Comparison of ENCODE assay signal across 1 cellular context in the genomic region with DNA sequence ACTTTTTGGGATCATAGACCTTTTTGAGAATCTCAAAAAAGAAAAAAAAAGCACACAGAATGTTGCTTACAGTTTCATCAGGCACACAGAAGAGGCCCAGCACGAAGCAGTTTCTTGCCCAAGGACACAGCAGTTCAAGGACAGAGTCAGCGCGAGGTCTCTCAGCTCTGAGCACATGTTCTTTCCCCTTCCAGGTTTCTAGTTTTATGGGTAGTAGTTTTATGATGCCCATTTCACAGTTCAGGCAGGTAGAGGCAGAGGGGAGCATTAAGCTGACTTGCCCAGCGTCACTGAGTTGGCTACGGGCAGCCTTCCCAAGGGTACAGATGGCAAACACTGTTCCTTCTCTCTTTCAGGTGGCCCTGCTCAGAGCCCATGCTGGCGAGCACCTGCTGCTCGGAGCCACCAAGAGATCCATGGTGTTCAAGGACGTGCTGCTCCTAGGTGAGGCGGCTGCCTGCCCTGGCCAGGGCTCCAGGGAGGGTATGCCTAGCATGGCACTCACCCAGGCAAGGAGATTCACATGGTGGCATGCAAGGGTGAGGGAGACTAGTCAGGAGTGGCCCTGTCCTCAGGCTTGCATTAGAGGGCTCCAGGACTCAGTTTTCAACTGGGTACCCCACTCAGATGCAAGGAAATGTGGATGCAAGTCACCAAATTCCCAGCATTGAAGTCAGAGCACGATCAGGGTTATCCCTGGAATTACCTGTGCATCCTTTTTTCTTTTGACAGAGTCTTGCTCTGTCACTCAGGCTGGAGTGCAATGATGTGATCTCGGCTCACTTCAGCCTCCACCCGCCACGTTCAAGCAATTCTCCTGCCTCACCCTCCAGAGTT.
A peak's percentile ranks its signal among the peaks of the same experiment; 100 is the strongest.
TF ChIP-seq lines count a peak whose summit lies in the region.

No MANE protein-coding gene starts in this region.

TF ChIP-seq in HepG2, 621 proteins besides CTCF, POLR2A, EP300 and RAD21 (continued from another document and continues in another):
- TF ChIP-seq FOXO1 (CRISPR knock-in tag; IDR thresholded peaks at IDR 0.05) (peak; percentile 18; the same call in 1 of the 2 replicates), RFX1 (IDR thresholded peaks at IDR 0.05) (no peak), ZSCAN25 (CRISPR knock-in tag; IDR thresholded peaks at IDR 0.05) (no peak), ZMYM2 (CRISPR knock-in tag; IDR thresholded peaks at IDR 0.05) (peak; percentile 66; the same call in 1 of the 2 replicates), CENPBD1 (CRISPR knock-in tag; IDR thresholded peaks at IDR 0.05; ENCODE audit: borderline replicate concordance, low read depth) (no peak), TBX2 (CRISPR knock-in tag; IDR thresholded peaks at IDR 0.05; ENCODE audit: borderline replicate concordance) (peak; percentile 84), YEATS4 (CRISPR knock-in tag; IDR thresholded peaks at IDR 0.05; ENCODE audit: borderline replicate concordance) (peak; percentile 64; the same call in 1 of the 2 replicates), PLSCR1 (CRISPR knock-in tag; IDR thresholded peaks at IDR 0.05; ENCODE audit: borderline replicate concordance) (no peak), GABPB1 (CRISPR knock-in tag; IDR thresholded peaks at IDR 0.05) (peak; percentile 52; the same call in 1 of the 2 replicates), CREM (IDR thresholded peaks at IDR 0.05) (no peak), CREM (CRISPR knock-in tag; IDR thresholded peaks at IDR 0.05) (no peak), ZNF12 (CRISPR knock-in tag; IDR thresholded peaks at IDR 0.05) (no peak), HOXA5 (CRISPR knock-in tag; IDR thresholded peaks at IDR 0.05) (peak; percentile 74; the same call in 1 of the 2 replicates), THAP8 (CRISPR knock-in tag; IDR thresholded peaks at IDR 0.05; ENCODE audit: borderline replicate concordance) (0 out of 2 replicates have a peak, but pooled peaks have one; percentile 35), CCAR2 (optimal IDR thresholded peaks at IDR 0.05; ENCODE audit: low read depth, low read length) (peak; percentile 15), ZNF598 (CRISPR knock-in tag; IDR thresholded peaks at IDR 0.05; ENCODE audit: borderline replicate concordance) (no peak), ZBTB46 (CRISPR knock-in tag; IDR thresholded peaks at IDR 0.05; ENCODE audit: borderline replicate concordance) (no peak), HOXA9 (CRISPR knock-in tag; IDR thresholded peaks at IDR 0.05; ENCODE audit: borderline replicate concordance) (no peak), GZF1 (CRISPR knock-in tag; IDR thresholded peaks at IDR 0.05) (peak; percentile 70; the same call in 1 of the 2 replicates), USF2 (IDR thresholded peaks at IDR 0.05; ENCODE audit: low read depth, low read length) (no peak), USF2 (CRISPR knock-in tag; IDR thresholded peaks at IDR 0.05; ENCODE audit: borderline replicate concordance) (peak; percentile 51; the same call in 1 of the 2 replicates), ZNF230 (CRISPR knock-in tag; IDR thresholded peaks at IDR 0.05) (peak; percentile 21; the same call in 1 of the 2 replicates), NR2F6 (IDR thresholded peaks at IDR 0.05) (peak; percentile 47; the same call in 1 of the 2 replicates), NR2F6 (CRISPR knock-in tag; IDR thresholded peaks at IDR 0.05) (peak; percentile 74), ZNF674 (CRISPR knock-in tag; IDR thresholded peaks at IDR 0.05; ENCODE audit: low read depth) (0 out of 2 replicates have a peak, but pooled peaks have one; percentile 81), SRSF1 (optimal IDR thresholded peaks at IDR 0.05; ENCODE audit: low read depth, low read length) (no peak), ZBTB7A (CRISPR knock-in tag; IDR thresholded peaks at IDR 0.05) (peak; percentile 84; the same call in 1 of the 2 replicates), ZNF251 (CRISPR knock-in tag; IDR thresholded peaks at IDR 0.05) (no peak), ZBED4 (CRISPR knock-in tag; IDR thresholded peaks at IDR 0.05; ENCODE audit: borderline replicate concordance) (no peak), RBAK (CRISPR knock-in tag; IDR thresholded peaks at IDR 0.05) (no peak), ATF7 (IDR thresholded peaks at IDR 0.05) (no peak), ATF7 (CRISPR knock-in tag; IDR thresholded peaks at IDR 0.05) (peak; percentile 13; the same call in 1 of the 2 replicates), KMT2B (CRISPR knock-in tag; IDR thresholded peaks at IDR 0.05) (0 out of 2 replicates have a peak, but pooled peaks have one; percentile 26), NFE2L1 (CRISPR knock-in tag; IDR thresholded peaks at IDR 0.05; ENCODE audit: borderline replicate concordance) (no peak)
- TF ChIP-seq, protein P1, sequence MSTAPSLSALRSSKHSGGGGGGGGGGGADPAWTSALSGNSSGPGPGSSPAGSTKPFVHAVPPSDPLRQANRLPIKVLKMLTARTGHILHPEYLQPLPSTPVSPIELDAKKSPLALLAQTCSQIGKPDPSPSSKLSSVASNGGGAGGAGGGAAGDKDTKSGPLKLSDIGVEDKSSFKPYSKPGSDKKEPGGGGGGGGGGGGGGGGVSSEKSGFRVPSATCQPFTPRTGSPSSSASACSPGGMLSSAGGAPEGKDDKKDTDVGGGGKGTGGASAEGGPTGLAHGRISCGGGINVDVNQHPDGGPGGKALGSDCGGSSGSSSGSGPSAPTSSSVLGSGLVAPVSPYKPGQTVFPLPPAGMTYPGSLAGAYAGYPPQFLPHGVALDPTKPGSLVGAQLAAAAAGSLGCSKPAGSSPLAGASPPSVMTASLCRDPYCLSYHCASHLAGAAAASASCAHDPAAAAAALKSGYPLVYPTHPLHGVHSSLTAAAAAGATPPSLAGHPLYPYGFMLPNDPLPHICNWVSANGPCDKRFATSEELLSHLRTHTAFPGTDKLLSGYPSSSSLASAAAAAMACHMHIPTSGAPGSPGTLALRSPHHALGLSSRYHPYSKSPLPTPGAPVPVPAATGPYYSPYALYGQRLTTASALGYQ (CRISPR knock-in tag; IDR thresholded peaks at IDR 0.05): no peak
- TF ChIP-seq, protein P2, sequence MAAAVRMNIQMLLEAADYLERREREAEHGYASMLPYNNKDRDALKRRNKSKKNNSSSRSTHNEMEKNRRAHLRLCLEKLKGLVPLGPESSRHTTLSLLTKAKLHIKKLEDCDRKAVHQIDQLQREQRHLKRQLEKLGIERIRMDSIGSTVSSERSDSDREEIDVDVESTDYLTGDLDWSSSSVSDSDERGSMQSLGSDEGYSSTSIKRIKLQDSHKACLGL (CRISPR knock-in tag; IDR thresholded peaks at IDR 0.05): no peak; the same call in 1 of the 2 replicates
- TF ChIP-seq, protein P3, sequence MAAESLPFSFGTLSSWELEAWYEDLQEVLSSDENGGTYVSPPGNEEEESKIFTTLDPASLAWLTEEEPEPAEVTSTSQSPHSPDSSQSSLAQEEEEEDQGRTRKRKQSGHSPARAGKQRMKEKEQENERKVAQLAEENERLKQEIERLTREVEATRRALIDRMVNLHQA (CRISPR knock-in tag; IDR thresholded peaks at IDR 0.05): peak; percentile 97
- TF ChIP-seq, protein P4, sequence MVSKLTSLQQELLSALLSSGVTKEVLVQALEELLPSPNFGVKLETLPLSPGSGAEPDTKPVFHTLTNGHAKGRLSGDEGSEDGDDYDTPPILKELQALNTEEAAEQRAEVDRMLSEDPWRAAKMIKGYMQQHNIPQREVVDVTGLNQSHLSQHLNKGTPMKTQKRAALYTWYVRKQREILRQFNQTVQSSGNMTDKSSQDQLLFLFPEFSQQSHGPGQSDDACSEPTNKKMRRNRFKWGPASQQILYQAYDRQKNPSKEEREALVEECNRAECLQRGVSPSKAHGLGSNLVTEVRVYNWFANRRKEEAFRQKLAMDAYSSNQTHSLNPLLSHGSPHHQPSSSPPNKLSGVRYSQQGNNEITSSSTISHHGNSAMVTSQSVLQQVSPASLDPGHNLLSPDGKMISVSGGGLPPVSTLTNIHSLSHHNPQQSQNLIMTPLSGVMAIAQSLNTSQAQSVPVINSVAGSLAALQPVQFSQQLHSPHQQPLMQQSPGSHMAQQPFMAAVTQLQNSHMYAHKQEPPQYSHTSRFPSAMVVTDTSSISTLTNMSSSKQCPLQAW (CRISPR knock-in tag; IDR thresholded peaks at IDR 0.05): peak; percentile 67; the same call in 1 of the 2 replicates
- TF ChIP-seq, protein P5, sequence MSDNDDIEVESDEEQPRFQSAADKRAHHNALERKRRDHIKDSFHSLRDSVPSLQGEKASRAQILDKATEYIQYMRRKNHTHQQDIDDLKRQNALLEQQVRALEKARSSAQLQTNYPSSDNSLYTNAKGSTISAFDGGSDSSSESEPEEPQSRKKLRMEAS (IDR thresholded peaks at IDR 0.05): peak; percentile 88
- TF ChIP-seq, protein P6, sequence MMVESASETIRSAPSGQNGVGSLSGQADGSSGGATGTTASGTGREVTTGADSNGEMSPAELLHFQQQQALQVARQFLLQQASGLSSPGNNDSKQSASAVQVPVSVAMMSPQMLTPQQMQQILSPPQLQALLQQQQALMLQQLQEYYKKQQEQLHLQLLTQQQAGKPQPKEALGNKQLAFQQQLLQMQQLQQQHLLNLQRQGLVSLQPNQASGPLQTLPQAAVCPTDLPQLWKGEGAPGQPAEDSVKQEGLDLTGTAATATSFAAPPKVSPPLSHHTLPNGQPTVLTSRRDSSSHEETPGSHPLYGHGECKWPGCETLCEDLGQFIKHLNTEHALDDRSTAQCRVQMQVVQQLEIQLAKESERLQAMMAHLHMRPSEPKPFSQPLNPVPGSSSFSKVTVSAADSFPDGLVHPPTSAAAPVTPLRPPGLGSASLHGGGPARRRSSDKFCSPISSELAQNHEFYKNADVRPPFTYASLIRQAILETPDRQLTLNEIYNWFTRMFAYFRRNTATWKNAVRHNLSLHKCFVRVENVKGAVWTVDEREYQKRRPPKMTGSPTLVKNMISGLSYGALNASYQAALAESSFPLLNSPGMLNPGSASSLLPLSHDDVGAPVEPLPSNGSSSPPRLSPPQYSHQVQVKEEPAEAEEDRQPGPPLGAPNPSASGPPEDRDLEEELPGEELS (CRISPR knock-in tag; IDR thresholded peaks at IDR 0.05): peak; percentile 37; the same call in 1 of the 2 replicates
- TF ChIP-seq, protein P7, sequence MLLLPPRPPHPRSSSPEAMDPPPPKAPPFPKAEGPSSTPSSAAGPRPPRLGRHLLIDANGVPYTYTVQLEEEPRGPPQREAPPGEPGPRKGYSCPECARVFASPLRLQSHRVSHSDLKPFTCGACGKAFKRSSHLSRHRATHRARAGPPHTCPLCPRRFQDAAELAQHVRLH (CRISPR knock-in tag; IDR thresholded peaks at IDR 0.05; ENCODE audit: borderline replicate concordance, low read depth): peak; percentile 82
